26 cellular contexts compared by ENCODE assay signal in the genomic region with DNA sequence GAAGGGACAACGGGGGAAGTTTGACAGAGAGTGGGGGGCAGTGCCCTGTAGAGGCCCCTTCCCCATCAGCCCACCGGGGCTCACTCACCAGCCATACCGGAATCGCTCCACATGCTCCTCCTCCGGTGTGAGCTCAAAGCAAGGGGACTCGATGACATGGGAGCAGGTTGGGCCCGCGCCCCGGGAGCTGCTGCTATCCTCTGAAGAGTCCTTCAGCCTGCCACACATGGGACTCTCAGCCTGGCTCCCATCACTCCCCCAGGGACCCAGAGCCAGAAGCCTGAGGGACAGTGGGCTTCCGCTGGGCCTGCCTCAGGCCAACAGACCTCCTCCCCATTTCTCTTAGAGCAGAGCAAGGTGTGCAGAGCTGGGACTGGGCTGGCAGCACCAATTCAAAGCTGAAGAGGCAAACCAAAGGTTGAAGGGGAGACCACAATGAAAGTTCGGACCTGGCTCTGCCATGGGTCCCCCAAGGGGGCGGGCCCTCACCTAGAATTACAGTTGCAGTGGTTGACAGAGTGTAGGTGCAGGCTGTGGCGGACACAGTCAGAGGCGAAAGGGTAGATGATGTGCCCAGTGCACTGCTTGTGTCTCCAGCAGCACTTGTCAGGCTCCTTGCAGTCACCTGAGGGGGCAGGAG. TPM values are rescaled to one million over a fixed set of nuclear protein-coding genes. Genes with fewer than 3 reads are reported as not detected.
DNase-seq lines count a peak whose midpoint lies in the region; ATAC-seq and TF ChIP-seq lines count a peak whose summit lies in the region.
"Had no signal": no experiment of that assay in that cellular context is flagged by ENCODE, and none has a peak within 500 bp of the region (broad histone marks: within the 10 kb centered on the region; RNA-seq: fewer than 3 reads in every experiment).

No MANE protein-coding gene starts in this region.

- H3K4me1 Mint-ChIP-seq in activated naive CD8-positive, alpha-beta T cell treated with anti-CD3 and anti-CD28 coated beads, Interleukin-2, amount 10 ng/mL, durations not matched to agents 7 days and 5 days, result peaks cover 5% of the 10 kb centered on the region
- H3K4me1 Mint-ChIP-seq in activated naive CD8-positive, alpha-beta T cell treated with anti-CD3 and anti-CD28 coated beads for 36 hours, result no peaks in the 10 kb centered on the region
- peaks cover 8% of the 10 kb centered on the region for H3K4me1 Mint-ChIP-seq in glutamatergic neuron (ENCODE audit: low read depth, unreplicated experiment)
- H3K4me1 Mint-ChIP-seq in stimulated activated memory B cell treated with anti-CD40 and anti-IgM and Interleukin-4, amounts not matched to agents 10 μg/mL and 1 μg/mL and 100 μg/mL, for 72 hours, result peaks cover 8% of the 10 kb centered on the region
- no peaks in the 10 kb centered on the region for H3K4me1 Mint-ChIP-seq in activated CD8-positive, alpha-beta memory T cell treated with anti-CD3 and anti-CD28 coated beads, Interleukin-2, amount 10 ng/mL, durations not matched to agents 7 days and 5 days

- no peaks in the 10 kb centered on the region for H3K9me3 Mint-ChIP-seq in activated naive CD8-positive, alpha-beta T cell treated with anti-CD3 and anti-CD28 coated beads, Interleukin-2, amount 10 ng/mL, durations not matched to agents 7 days and 5 days
- no peaks in the 10 kb centered on the region for H3K9me3 Mint-ChIP-seq in activated naive CD8-positive, alpha-beta T cell treated with anti-CD3 and anti-CD28 coated beads for 36 hours
- peaks cover 10% of the 10 kb centered on the region for H3K9me3 Mint-ChIP-seq in glutamatergic neuron (ENCODE audit: unreplicated experiment)
- no peaks in the 10 kb centered on the region for H3K9me3 Mint-ChIP-seq in stimulated activated memory B cell treated with anti-CD40 and anti-IgM and Interleukin-4, amounts not matched to agents 10 μg/mL and 1 μg/mL and 100 μg/mL, for 72 hours
- H3K9me3 Mint-ChIP-seq in activated CD8-positive, alpha-beta memory T cell treated with anti-CD3 and anti-CD28 coated beads, Interleukin-2, amount 10 ng/mL, durations not matched to agents 7 days and 5 days (ENCODE audit: low read depth), result no peaks in the 10 kb centered on the region
- H3K9me3 Mint-ChIP-seq: activated CD8-positive, alpha-beta T cell treated with anti-CD3 and anti-CD28 coated beads for 36 hours; IgD-negative memory B cell had no signal

- DNase-seq in activated naive CD8-positive, alpha-beta T cell treated with anti-CD3 and anti-CD28 coated beads, Interleukin-2, amount 10 ng/mL, durations not matched to agents 7 days and 5 days, result no peak
- DNase-seq in activated naive CD8-positive, alpha-beta T cell treated with anti-CD3 and anti-CD28 coated beads for 36 hours, result no peak
- DNase-seq in RWPE1 (ENCODE audit: low spot score), result no peak
- DNase-seq in glutamatergic neuron, result no peak
- no peak for DNase-seq in SW 1271 (lab: John Stamatoyannopoulos, UW)
- DNase-seq in activated CD8-positive, alpha-beta memory T cell treated with anti-CD3 and anti-CD28 coated beads, Interleukin-2, amount 10 ng/mL, durations not matched to agents 7 days and 5 days, result no peak
- DNase-seq in NCI-H1694 (lab: John Stamatoyannopoulos, UW), result no peak
- DNase-seq: ACHN; activated CD4-positive, CD25-positive, alpha-beta regulatory T cell treated with anti-CD3 and anti-CD28 coated beads, Interleukin-2, amount 50 U/mL, for 72 hours; activated CD8-positive, alpha-beta T cell treated with anti-CD3 and anti-CD28 coated beads for 36 hours; activated effector memory CD4-positive, alpha-beta T cell treated with Interleukin-2 at 50 U/mL for 16 hours; body of pancreas; foreskin keratinocyte; HCEC 1CT; left colon; mesenchymal stem cell; NCI-H1048; NCI-H187 treated with DMSO at 0.1 percent for 48 hours; NCI-H69; occipital lobe; SJCRH30; stomach; tibial artery had no signal

- CTCF ChIA-PET in RWPE1 (lab: Yijun Ruan, JAX), result interaction anchor here (0.5 to 0.7 kb wide), 3 partner anchors 8 to 1428 kb away, joined by 3 to 4 read pairs (median 4); no protein-coding TSS in a partner anchor
- CTCF ChIA-PET in activated CD8-positive, alpha-beta memory T cell treated with anti-CD3 and anti-CD28 coated beads, Interleukin-2, amount 10 ng/mL, durations not matched to agents 7 days and 5 days (lab: Charles Lee), result no interaction called here

- TF ChIP-seq CTCF in RWPE1 (conservative IDR thresholded peaks at IDR 0.05; ENCODE audit: low read depth), result no peak
- no peak for TF ChIP-seq CTCF in glutamatergic neuron (IDR thresholded peaks at IDR 0.05; ENCODE audit: partially characterized antibody, unreplicated experiment)

- POLR2A ChIA-PET in activated naive CD8-positive, alpha-beta T cell treated with anti-CD3 and anti-CD28 coated beads, Interleukin-2, amount 10 ng/mL, durations not matched to agents 7 days and 5 days (lab: Charles Lee), result interaction anchor here (1.2 kb wide), 1 partner anchor 42 kb away, joined by 4 read pairs; a partner anchor contains a TSS
- POLR2A ChIA-PET in RWPE1 (lab: Yijun Ruan, JAX; ENCODE audit: low non-redundant PET), result no interaction called here

- peaks cover 9% of the 10 kb centered on the region for H3K36me3 Mint-ChIP-seq in activated naive CD8-positive, alpha-beta T cell treated with anti-CD3 and anti-CD28 coated beads, Interleukin-2, amount 10 ng/mL, durations not matched to agents 7 days and 5 days
- H3K36me3 Mint-ChIP-seq in activated naive CD8-positive, alpha-beta T cell treated with anti-CD3 and anti-CD28 coated beads for 36 hours, result peaks cover 22% of the 10 kb centered on the region
- peaks cover 10% of the 10 kb centered on the region for H3K36me3 Mint-ChIP-seq in glutamatergic neuron (ENCODE audit: unreplicated experiment)
- H3K36me3 Mint-ChIP-seq in stimulated activated memory B cell treated with anti-CD40 and anti-IgM and Interleukin-4, amounts not matched to agents 10 μg/mL and 1 μg/mL and 100 μg/mL, for 72 hours, result peaks cover 51% of the 10 kb centered on the region
- peaks cover 24% of the 10 kb centered on the region for H3K36me3 Mint-ChIP-seq in activated CD8-positive, alpha-beta memory T cell treated with anti-CD3 and anti-CD28 coated beads, Interleukin-2, amount 10 ng/mL, durations not matched to agents 7 days and 5 days

- H3K27ac Mint-ChIP-seq in activated naive CD8-positive, alpha-beta T cell treated with anti-CD3 and anti-CD28 coated beads, Interleukin-2, amount 10 ng/mL, durations not matched to agents 7 days and 5 days, result peak overlapping the region; percentile 17
- no peak overlapping the region for H3K27ac Mint-ChIP-seq in activated naive CD8-positive, alpha-beta T cell treated with anti-CD3 and anti-CD28 coated beads for 36 hours
- peak overlapping the region; percentile 72 for H3K27ac Mint-ChIP-seq in glutamatergic neuron (ENCODE audit: unreplicated experiment)
- peak overlapping the region; percentile 12 for H3K27ac Mint-ChIP-seq in stimulated activated memory B cell treated with anti-CD40 and anti-IgM and Interleukin-4, amounts not matched to agents 10 μg/mL and 1 μg/mL and 100 μg/mL, for 72 hours
- no peak overlapping the region for H3K27ac Mint-ChIP-seq in activated CD8-positive, alpha-beta memory T cell treated with anti-CD3 and anti-CD28 coated beads, Interleukin-2, amount 10 ng/mL, durations not matched to agents 7 days and 5 days
- H3K27ac Mint-ChIP-seq: IgD-negative memory B cell had no signal

- ATAC-seq in activated naive CD8-positive, alpha-beta T cell treated with anti-CD3 and anti-CD28 coated beads, Interleukin-2, amount 10 ng/mL, durations not matched to agents 7 days and 5 days (ENCODE audit: low read depth), result no peak
- ATAC-seq in stimulated activated memory B cell treated with anti-CD40 and anti-IgM and Interleukin-4, amounts not matched to agents 10 μg/mL and 1 μg/mL and 100 μg/mL, for 72 hours, result no peak
- no peak for ATAC-seq in activated CD8-positive, alpha-beta memory T cell treated with anti-CD3 and anti-CD28 coated beads, Interleukin-2, amount 10 ng/mL, durations not matched to agents 7 days and 5 days
- ATAC-seq: activated CD8-positive, alpha-beta T cell treated with anti-CD3 and anti-CD28 coated beads for 36 hours; body of pancreas; foreskin keratinocyte; left colon had no signal

- H3K27me3 Mint-ChIP-seq in activated naive CD8-positive, alpha-beta T cell treated with anti-CD3 and anti-CD28 coated beads, Interleukin-2, amount 10 ng/mL, durations not matched to agents 7 days and 5 days, result no peaks in the 10 kb centered on the region
- no peaks in the 10 kb centered on the region for H3K27me3 Mint-ChIP-seq in activated naive CD8-positive, alpha-beta T cell treated with anti-CD3 and anti-CD28 coated beads for 36 hours
- peaks cover 17% of the 10 kb centered on the region for H3K27me3 Mint-ChIP-seq in glutamatergic neuron (ENCODE audit: unreplicated experiment)
- H3K27me3 Mint-ChIP-seq in stimulated activated memory B cell treated with anti-CD40 and anti-IgM and Interleukin-4, amounts not matched to agents 10 μg/mL and 1 μg/mL and 100 μg/mL, for 72 hours, result no peaks in the 10 kb centered on the region
- no peaks in the 10 kb centered on the region for H3K27me3 Mint-ChIP-seq in activated CD8-positive, alpha-beta memory T cell treated with anti-CD3 and anti-CD28 coated beads, Interleukin-2, amount 10 ng/mL, durations not matched to agents 7 days and 5 days
- H3K27me3 Mint-ChIP-seq: activated CD8-positive, alpha-beta T cell treated with anti-CD3 and anti-CD28 coated beads for 36 hours; IgD-negative memory B cell had no signal

- H3K4me3 Mint-ChIP-seq in activated naive CD8-positive, alpha-beta T cell treated with anti-CD3 and anti-CD28 coated beads, Interleukin-2, amount 10 ng/mL, durations not matched to agents 7 days and 5 days, result no peak overlapping the region
- H3K4me3 Mint-ChIP-seq in activated naive CD8-positive, alpha-beta T cell treated with anti-CD3 and anti-CD28 coated beads for 36 hours, result no peak overlapping the region
- no peak overlapping the region for H3K4me3 Mint-ChIP-seq in glutamatergic neuron (ENCODE audit: unreplicated experiment)
- no peak overlapping the region for H3K4me3 Mint-ChIP-seq in stimulated activated memory B cell treated with anti-CD40 and anti-IgM and Interleukin-4, amounts not matched to agents 10 μg/mL and 1 μg/mL and 100 μg/mL, for 72 hours
- H3K4me3 Mint-ChIP-seq in activated CD8-positive, alpha-beta memory T cell treated with anti-CD3 and anti-CD28 coated beads, Interleukin-2, amount 10 ng/mL, durations not matched to agents 7 days and 5 days, result no peak overlapping the region
- H3K4me3 Mint-ChIP-seq: activated CD8-positive, alpha-beta T cell treated with anti-CD3 and anti-CD28 coated beads for 36 hours; IgD-negative memory B cell had no signal

- peak overlapping the region; percentile 51 for H3K27ac ChIP-seq in RWPE1
- H3K27ac ChIP-seq: body of pancreas, esophagus muscularis mucosa, foreskin keratinocyte, SJCRH30, stomach, tibial artery had no signal

RNA-seq across cellular contexts. Expression of a gene that starts 7.3 kb away (rescaled TPM):
- total RNA-seq in activated naive CD8-positive, alpha-beta T cell treated with anti-CD3 and anti-CD28 coated beads, Interleukin-2, amount 10 ng/mL, durations not matched to agents 7 days and 5 days, result 10 to 100 TPM; 12.0 to 12.1 TPM
- total RNA-seq in activated naive CD8-positive, alpha-beta T cell treated with anti-CD3 and anti-CD28 coated beads for 36 hours, result 1 to 10 TPM; 3.1 to 3.9 TPM
- total RNA-seq in glutamatergic neuron (ENCODE audit: unreplicated experiment), result 36.5 TPM
- total RNA-seq in activated CD8-positive, alpha-beta memory T cell treated with anti-CD3 and anti-CD28 coated beads, Interleukin-2, amount 10 ng/mL, durations not matched to agents 7 days and 5 days, result 1 to 10 TPM; 6.1 to 9.0 TPM
- total RNA-seq: body of pancreas had no signal

RNA-seq across cellular contexts. Expression of a gene that starts 13.3 kb away (rescaled TPM):
- total RNA-seq in activated naive CD8-positive, alpha-beta T cell treated with anti-CD3 and anti-CD28 coated beads, Interleukin-2, amount 10 ng/mL, durations not matched to agents 7 days and 5 days, result 1 to 10 TPM; 7.3 to 8.2 TPM
- 1 to 10 TPM; 7.6 to 8.2 TPM for total RNA-seq in activated naive CD8-positive, alpha-beta T cell treated with anti-CD3 and anti-CD28 coated beads for 36 hours
- total RNA-seq in glutamatergic neuron (ENCODE audit: unreplicated experiment), result 54.3 TPM
- total RNA-seq in activated CD8-positive, alpha-beta memory T cell treated with anti-CD3 and anti-CD28 coated beads, Interleukin-2, amount 10 ng/mL, durations not matched to agents 7 days and 5 days, result 1 to 10 TPM; 5.6 to 8.3 TPM

RNA-seq across cellular contexts. Expression of a gene that starts 15.4 kb away (rescaled TPM):
- 1,000 to 10,000 TPM; 2,286 to 2,290 TPM for total RNA-seq in activated naive CD8-positive, alpha-beta T cell treated with anti-CD3 and anti-CD28 coated beads, Interleukin-2, amount 10 ng/mL, durations not matched to agents 7 days and 5 days
- total RNA-seq in activated naive CD8-positive, alpha-beta T cell treated with anti-CD3 and anti-CD28 coated beads for 36 hours, result 1,000 to 10,000 TPM; 2,447 to 2,533 TPM
- 627 TPM for total RNA-seq in glutamatergic neuron (ENCODE audit: unreplicated experiment)
- 1,000 to 10,000 TPM; 1,823 to 1,960 TPM for total RNA-seq in activated CD8-positive, alpha-beta memory T cell treated with anti-CD3 and anti-CD28 coated beads, Interleukin-2, amount 10 ng/mL, durations not matched to agents 7 days and 5 days

RNA-seq across cellular contexts. Expression of a gene that starts 21.7 kb away (rescaled TPM):
- 1 to 10 TPM; 1.6 to 2.2 TPM for total RNA-seq in activated naive CD8-positive, alpha-beta T cell treated with anti-CD3 and anti-CD28 coated beads, Interleukin-2, amount 10 ng/mL, durations not matched to agents 7 days and 5 days
- 10 to 100 TPM; 15.5 to 17.8 TPM for total RNA-seq in activated naive CD8-positive, alpha-beta T cell treated with anti-CD3 and anti-CD28 coated beads for 36 hours
- 8.2 TPM for total RNA-seq in glutamatergic neuron (ENCODE audit: unreplicated experiment)
- total RNA-seq in activated CD8-positive, alpha-beta memory T cell treated with anti-CD3 and anti-CD28 coated beads, Interleukin-2, amount 10 ng/mL, durations not matched to agents 7 days and 5 days, result 1 to 10 TPM; 3.2 to 5.6 TPM
- total RNA-seq: occipital lobe had no signal

RNA-seq across cellular contexts. Expression of a gene that starts 24.2 kb away (rescaled TPM):
- 1 to 10 TPM; 7.1 to 8.9 TPM for total RNA-seq in activated naive CD8-positive, alpha-beta T cell treated with anti-CD3 and anti-CD28 coated beads, Interleukin-2, amount 10 ng/mL, durations not matched to agents 7 days and 5 days
- total RNA-seq in activated naive CD8-positive, alpha-beta T cell treated with anti-CD3 and anti-CD28 coated beads for 36 hours, result 1 to 10 TPM; 4.8 to 5.6 TPM
- 5.9 TPM for total RNA-seq in glutamatergic neuron (ENCODE audit: unreplicated experiment)
- 1 to 10 TPM; 3.6 to 5.1 TPM for total RNA-seq in activated CD8-positive, alpha-beta memory T cell treated with anti-CD3 and anti-CD28 coated beads, Interleukin-2, amount 10 ng/mL, durations not matched to agents 7 days and 5 days

Comparison
In these comparisons a context has a peak if more than half of its experiments do, and no peak if none do; other contexts are left out.
1. H3K27ac Mint-ChIP-seq: peak in activated naive CD8-positive, alpha-beta T cell treated with anti-CD3 and anti-CD28 coated beads, Interleukin-2, amount 10 ng/mL, durations not matched to agents 7 days and 5 days (single experiment), glutamatergic neuron (single experiment) and stimulated activated memory B cell treated with anti-CD40 and anti-IgM and Interleukin-4, amounts not matched to agents 10 μg/mL and 1 μg/mL and 100 μg/mL, for 72 hours (single experiment); none in activated naive CD8-positive, alpha-beta T cell treated with anti-CD3 and anti-CD28 coated beads for 36 hours (single experiment) and activated CD8-positive, alpha-beta memory T cell treated with anti-CD3 and anti-CD28 coated beads, Interleukin-2, amount 10 ng/mL, durations not matched to agents 7 days and 5 days (single experiment).